8 cellular contexts compared by ENCODE assay signal in the genomic region with DNA sequence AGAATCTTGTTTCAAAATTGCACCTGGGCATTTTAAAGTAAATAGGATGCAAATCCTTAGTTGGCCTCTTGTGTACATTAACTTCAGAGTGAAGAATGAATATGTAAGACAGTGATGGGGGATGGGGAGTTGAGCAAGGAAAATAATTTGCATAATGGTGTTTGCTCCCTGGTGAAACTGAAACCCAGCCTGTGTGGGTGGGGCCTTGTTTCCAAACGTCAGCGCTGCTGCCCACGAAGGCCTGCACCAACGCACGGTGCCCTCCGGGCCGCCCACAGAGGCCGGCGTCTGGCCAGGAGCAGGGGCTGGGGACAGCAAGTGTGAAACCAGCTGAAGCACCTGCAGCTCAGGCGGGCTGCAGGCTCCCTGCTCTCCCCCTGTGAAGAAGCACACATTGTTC.
A peak's percentile ranks its signal among the peaks of the same experiment; 100 is the strongest.
DNase-seq lines count a peak whose midpoint lies in the region; ATAC-seq and TF ChIP-seq lines count a peak whose summit lies in the region.
"Not testable (repeated sequence)": the region's sequence is repeated elsewhere in the genome, so short reads cannot be mapped to it uniquely, and the experiment has no call there.

No MANE protein-coding gene starts in this region.

- DNase-seq in DND-41 = peak; percentile 48
- not testable (repeated sequence) for DNase-seq in RWPE2 (ENCODE audit: low spot score)
- peak in 2 of 7 donors; percentile 25 to 47 for DNase-seq in adrenal gland
- DNase-seq in immature natural killer cell = peak; percentile 38 to 65 (median 62)
- DNase-seq in stimulated activated CD4-positive, alpha-beta T cell treated with anti-CD3 and anti-CD28 coated beads, Interleukin-15, amount 100 ng/mL, for 24 hours = peak; percentile 39

- not testable (repeated sequence) for TF ChIP-seq POLR2A in adrenal gland (IDR thresholded peaks at IDR 0.05)

- H3K4me3 ChIP-seq in DND-41 (ENCODE audit: low read depth in 1 of 2, low read length in 2 of 2); RWPE2 (ENCODE audit: severe bottlenecking); adrenal gland: not testable (repeated sequence)

- H3K4me2 ChIP-seq in DND-41 (ENCODE audit: insufficient read depth, low read length) = peak overlapping the region; percentile 50

- H3K9me3 Mint-ChIP-seq in immature natural killer cell = not testable (repeated sequence)

- TF ChIP-seq CTCF in DND-41 (IDR thresholded peaks at IDR 0.05; ENCODE audit: borderline replicate concordance, extremely low read depth, low read length, poor library complexity, severe bottlenecking); RWPE2 (IDR thresholded peaks at IDR 0.05; ENCODE audit: poor library complexity, severe bottlenecking); adrenal gland (IDR thresholded peaks at IDR 0.05): not testable (repeated sequence)

- not testable (repeated sequence) for H3K27me3 Mint-ChIP-seq in immature natural killer cell (ENCODE audit: low read depth in 3 of 3)

- not testable (repeated sequence) for H3K36me3 ChIP-seq in DND-41 (ENCODE audit: insufficient read depth, low read length); RWPE2 (ENCODE audit: low read depth); adrenal gland (replicated peaks in 1 of 2)

- WGBS in adrenal gland, 4 donors = 0% methylated on average over 2 of the region's 10 CpGs; no CpG with 5 or more reads in 3 of the 4 donors

- H3K9ac ChIP-seq in DND-41 (ENCODE audit: low read depth, low read length) = peak overlapping the region; percentile 43; the same call in 1 of the 2 replicates

- intact Hi-C loops in adrenal gland (cut with DNase I) = not testable (repeated sequence)

- peak overlapping the region in 5 of 6 donors; percentile 71 to 86 (median 85) for H3K27ac Mint-ChIP-seq in immature natural killer cell

- not testable (repeated sequence) for H3K9me3 ChIP-seq in DND-41 (ENCODE audit: insufficient read depth, low read length, severe bottlenecking); RWPE2 (ENCODE audit: severe bottlenecking); adrenal gland (replicated peaks in 1 of 3)

- ATAC-seq in DND-41 (ENCODE audit: insufficient read depth, low read depth) = peak; percentile 94
- ATAC-seq in GM19397 (IDR thresholded peaks at IDR 0.05; ENCODE audit: unreplicated experiment) = peak; percentile 96
- peak; percentile 94 for ATAC-seq in HG02642 (IDR thresholded peaks at IDR 0.05; ENCODE audit: poor library complexity, unreplicated experiment)
- ATAC-seq in HG03342 (IDR thresholded peaks at IDR 0.05; ENCODE audit: unreplicated experiment) = peak; percentile 92
- ATAC-seq in RWPE2 (ENCODE audit: low read depth) = peak; percentile 69

- not testable (repeated sequence) for H3K36me3 Mint-ChIP-seq in immature natural killer cell

- H3K27ac ChIP-seq in DND-41 (ENCODE audit: low read length) = peak overlapping the region; percentile 74
- not testable (repeated sequence) for H3K27ac ChIP-seq in RWPE2 (ENCODE audit: poor library complexity, severe bottlenecking)
- peak overlapping the region in 3 of 5 donors; percentile 68 to 88 (median 78) for H3K27ac ChIP-seq in adrenal gland

- H2AFZ ChIP-seq in DND-41 (ENCODE audit: low read depth, low read length) = not testable (repeated sequence)

- H3K4me1 ChIP-seq in DND-41 (ENCODE audit: insufficient read depth, low read length) = peaks cover 15% of the 10 kb centered on the region
- not testable (repeated sequence) for H3K4me1 ChIP-seq in RWPE2 (ENCODE audit: insufficient read depth, poor library complexity, severe bottlenecking); adrenal gland (replicated peaks in 1 of 2)

- H3K4me1 Mint-ChIP-seq in immature natural killer cell = peaks cover 19 to 25% of the 10 kb centered on the region in 2 donors

- H3K27me3 ChIP-seq in DND-41 (ENCODE audit: insufficient read depth, low read length, poor library complexity); RWPE2 (ENCODE audit: insufficient read depth, poor library complexity, severe bottlenecking); adrenal gland: not testable (repeated sequence)

- H3K4me3 Mint-ChIP-seq in immature natural killer cell = peak overlapping the region; percentile 41 to 73 (median 56)

- H4K20me1 ChIP-seq in DND-41 (ENCODE audit: insufficient read depth, low read length) = not testable (repeated sequence)

- peaks cover 26% of the 10 kb centered on the region for H3K79me2 ChIP-seq in DND-41 (ENCODE audit: insufficient read depth, low read length)
